Comparison of ENCODE assay signal across 8 cellular contexts in genomic region chr11:13440100-13440855, GRCh38. TPM values are rescaled to one million over a fixed set of nuclear protein-coding genes. Genes with fewer than 3 reads are reported as not detected.
DNase-seq lines count a peak whose midpoint lies in the region; ATAC-seq and TF ChIP-seq lines count a peak whose summit lies in the region.

No MANE protein-coding gene starts in this region.

- ATAC-seq in HG02840 (IDR thresholded peaks at IDR 0.05; ENCODE audit: low FRiP score, unreplicated experiment) = no peak
- no peak for ATAC-seq in GM21447 (IDR thresholded peaks at IDR 0.05; ENCODE audit: unreplicated experiment)

- no peak for TF ChIP-seq CTCF in AG04449 (IDR thresholded peaks at IDR 0.05; ENCODE audit: insufficient read depth, low read length, missing control alignments)
- TF ChIP-seq CTCF in ascending aorta (IDR thresholded peaks at IDR 0.05) = no peak
- TF ChIP-seq CTCF in right atrium auricular region (IDR thresholded peaks at IDR 0.05) = no peak

- DNase-seq in AG04449 (ENCODE audit: low read depth, low spot score) (peak; percentile 84), HPDE6-E6E7 (ENCODE audit: extremely low spot score) (peak; percentile 37), ascending aorta (ENCODE audit: low spot score in 2 of 2) (peak in 1 of 2 donors; percentile 71), right atrium auricular region (ENCODE audit: low spot score) (no peak)
- no peak for DNase-seq in activated CD4-positive, alpha-beta T cell treated with anti-CD3 and anti-CD28 coated beads for 4 hours

- peak overlapping the region; percentile 34 to 47 (median 45) for H3K9ac ChIP-seq in skeletal muscle tissue (ENCODE audit: low read depth in 1 of 3, low read length in 3 of 3)

- H3K4me3 ChIP-seq in AG04449 (ENCODE audit: low read depth, low read length) (peak overlapping the region; percentile 27), ascending aorta (peak overlapping the region; percentile 44 to 57), right atrium auricular region (peak overlapping the region in 1 of 2 donors; percentile 38), skeletal muscle tissue (ENCODE audit: low read length in 3 of 3) (peak overlapping the region; percentile 53 to 67 (median 60))

- H3K4me1 ChIP-seq in ascending aorta (peaks cover 0 to 8% of the 10 kb centered on the region in 2 donors), right atrium auricular region (peaks cover 0 to 10% of the 10 kb centered on the region in 2 donors), skeletal muscle tissue (ENCODE audit: control insufficient read depth in 3 of 3, insufficient read depth in 3 of 3, low read length in 3 of 3) (peaks cover 0 to 9% (median 3%) of the 10 kb centered on the region in 3 donors)

- H3K9me3 ChIP-seq in ascending aorta = no peaks in the 10 kb centered on the region
- no peaks in the 10 kb centered on the region for H3K9me3 ChIP-seq in right atrium auricular region
- no peaks in the 10 kb centered on the region for H3K9me3 ChIP-seq in skeletal muscle tissue (ENCODE audit: control insufficient read depth in 3 of 3, low read length in 3 of 3)

- intact Hi-C loops in ascending aorta (cut with DNase I) = loop anchor here (1.0 kb wide), 1 partner anchor 23 kb away; the partner anchor contains the start of gene BTBD10

- no peaks in the 10 kb centered on the region for H3K36me3 ChIP-seq in ascending aorta
- H3K36me3 ChIP-seq in right atrium auricular region = no peaks in the 10 kb centered on the region
- no peaks in the 10 kb centered on the region for H3K36me3 ChIP-seq in skeletal muscle tissue (ENCODE audit: control insufficient read depth in 3 of 3, insufficient read depth in 3 of 3, low read length in 3 of 3)

- no peaks in the 10 kb centered on the region for H3K27me3 ChIP-seq in ascending aorta
- no peaks in the 10 kb centered on the region for H3K27me3 ChIP-seq in right atrium auricular region
- no peaks in the 10 kb centered on the region for H3K27me3 ChIP-seq in skeletal muscle tissue (ENCODE audit: control insufficient read depth in 3 of 3, insufficient read depth in 3 of 3, low read length in 3 of 3)

- peak overlapping the region; percentile 54 to 63 for H3K27ac ChIP-seq in ascending aorta
- peak overlapping the region; percentile 15 to 19 for H3K27ac ChIP-seq in right atrium auricular region
- H3K27ac ChIP-seq in skeletal muscle tissue (ENCODE audit: low read depth, low read length) = no peak overlapping the region

- POLR2A ChIA-PET in AG04449 (lab: Yijun Ruan, JAX) = interaction anchor here (1.2 kb wide), 1 partner anchor 16 kb away, joined by 4 read pairs; no protein-coding TSS in a partner anchor

- CTCF ChIA-PET in AG04449 (lab: Yijun Ruan, JAX) = interaction anchor here (0.9 kb wide), 1 partner anchor 25 kb away, joined by 4 read pairs; no protein-coding TSS in a partner anchor

RNA-seq across cellular contexts. Expression of gene BTBD10, which starts 22.7 kb away (rescaled TPM):
- 10.1 TPM for total RNA-seq in ascending aorta
- total RNA-seq in right atrium auricular region = 10 to 100 TPM; 26.1 to 28.0 TPM
- total RNA-seq in skeletal muscle tissue = 91.3 TPM

RNA-seq across cellular contexts. Expression of gene PTH, which starts 55.5 kb away (rescaled TPM):
- total RNA-seq in ascending aorta (not detected), right atrium auricular region (not detected), skeletal muscle tissue (not detected)

Comparison
In these comparisons a context has a peak if more than half of its experiments do, and no peak if none do; other contexts are left out.
1. DNase-seq: peak in AG04449 (single experiment) and HPDE6-E6E7 (single experiment); none in right atrium auricular region (single experiment) and activated CD4-positive, alpha-beta T cell treated with anti-CD3 and anti-CD28 coated beads for 4 hours (0 of 2).